In the genomic region with DNA sequence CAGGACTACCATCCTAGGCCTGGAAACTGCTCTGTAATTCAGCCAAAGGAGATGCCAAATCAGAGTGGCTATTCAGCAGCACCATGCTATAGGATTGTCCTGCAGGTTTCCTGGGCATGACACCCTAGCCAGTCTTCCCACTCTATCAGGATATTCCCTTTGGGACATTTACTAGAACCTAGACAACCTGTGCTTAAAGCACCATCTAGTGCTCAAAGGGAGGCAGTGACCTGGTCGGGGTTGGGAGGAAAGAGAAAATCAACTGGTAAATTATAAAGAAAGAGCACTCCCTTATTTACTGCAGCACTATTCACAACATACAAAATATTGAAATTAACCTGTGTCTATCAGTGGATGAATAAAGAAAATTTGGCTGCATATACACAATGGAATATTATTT, we compare ENCODE assay signal across 9 cellular contexts.
DNase-seq lines count a peak whose midpoint lies in the region; ATAC-seq, FAIRE-seq and TF ChIP-seq lines count a peak whose summit lies in the region.
"Had no signal": no experiment of that assay in that cellular context is flagged by ENCODE, and none has a peak within 500 bp of the region (broad histone marks: within the 10 kb centered on the region; RNA-seq: fewer than 3 reads in every experiment).

No MANE protein-coding gene starts in this region.

- POLR2A ChIA-PET in MCF 10A (lab: Yijun Ruan, JAX): no interaction called here

- FAIRE-seq in urothelium cell line (lab: Jason Lieb, UNC): no peak

- no peak overlapping the region for H3K27ac Mint-ChIP-seq in MCF 10A (ENCODE audit: low read depth, unreplicated experiment)
- H3K27ac Mint-ChIP-seq in stimulated activated effector memory CD8-positive, alpha-beta T cell treated with anti-CD3 and anti-CD28 coated beads, Interleukin-12 subunit alpha, Interleukin-12 subunit beta, amount 100 ng/mL, for 72 hours: no peak overlapping the region
- H3K27ac Mint-ChIP-seq: effector memory CD8-positive, alpha-beta T cell had no signal

- H3K9me3 ChIP-seq in breast epithelium (no peaks in the 10 kb centered on the region), Peyer's patch (no peaks in the 10 kb centered on the region)

- CTCF ChIA-PET in MCF 10A (lab: Yijun Ruan, JAX): interaction anchor here (0.7 to 0.9 kb wide), 6 partner anchors 14 to 443 kb away, joined by 3 to 6 read pairs (median 3); no protein-coding TSS in a partner anchor

- H3K4me1 Mint-ChIP-seq in MCF 10A (ENCODE audit: insufficient read depth, unreplicated experiment): no peaks in the 10 kb centered on the region
- H3K4me1 Mint-ChIP-seq in stimulated activated effector memory CD8-positive, alpha-beta T cell treated with anti-CD3 and anti-CD28 coated beads, Interleukin-12 subunit alpha, Interleukin-12 subunit beta, amount 100 ng/mL, for 72 hours: peaks cover 12% of the 10 kb centered on the region

- BruUV-seq in MCF 10A (replicated peaks; lab: Mats Ljungman, UMichigan): no TSS peak

- H3K4me1 ChIP-seq in breast epithelium (no peaks in the 10 kb centered on the region), Peyer's patch (no peaks in the 10 kb centered on the region)

- H3K36me3 Mint-ChIP-seq in MCF 10A (ENCODE audit: insufficient read depth, unreplicated experiment): no peaks in the 10 kb centered on the region
- H3K36me3 Mint-ChIP-seq in stimulated activated effector memory CD8-positive, alpha-beta T cell treated with anti-CD3 and anti-CD28 coated beads, Interleukin-12 subunit alpha, Interleukin-12 subunit beta, amount 100 ng/mL, for 72 hours: no peaks in the 10 kb centered on the region

- H3K4me3 ChIP-seq in breast epithelium (no peak overlapping the region), Peyer's patch (no peak overlapping the region), foreskin fibroblast (ENCODE audit: low read depth in 1 of 2, low read length in 2 of 2) (no peak overlapping the region)

- TF ChIP-seq POLR2A in breast epithelium (IDR thresholded peaks at IDR 0.05) (no peak), Peyer's patch (IDR thresholded peaks at IDR 0.05) (no peak)

- no peak for ATAC-seq in stimulated activated effector memory CD8-positive, alpha-beta T cell treated with anti-CD3 and anti-CD28 coated beads, Interleukin-12 subunit alpha, Interleukin-12 subunit beta, amount 100 ng/mL, for 72 hours
- ATAC-seq in GM19452 (IDR thresholded peaks at IDR 0.05; ENCODE audit: unreplicated experiment): no peak
- ATAC-seq: effector memory CD8-positive, alpha-beta T cell had no signal

- H3K27ac ChIP-seq in breast epithelium: no peak overlapping the region
- H3K27ac ChIP-seq in Peyer's patch: no peak overlapping the region

- no peak overlapping the region for H3K4me3 Mint-ChIP-seq in MCF 10A (ENCODE audit: unreplicated experiment)
- H3K4me3 Mint-ChIP-seq in stimulated activated effector memory CD8-positive, alpha-beta T cell treated with anti-CD3 and anti-CD28 coated beads, Interleukin-12 subunit alpha, Interleukin-12 subunit beta, amount 100 ng/mL, for 72 hours: no peak overlapping the region
- H3K4me3 Mint-ChIP-seq: effector memory CD8-positive, alpha-beta T cell had no signal

- TF ChIP-seq CTCF in MCF 10A (IDR thresholded peaks at IDR 0.05; ENCODE audit: unreplicated experiment): peak; percentile 57
- TF ChIP-seq CTCF in breast epithelium (IDR thresholded peaks at IDR 0.05): peak in 1 of 3 donors; percentile 38
- peak in 4 of 6 experiments; percentile 13 to 49 (median 45) for TF ChIP-seq CTCF in Peyer's patch (IDR thresholded peaks at IDR 0.05)
- TF ChIP-seq CTCF in foreskin fibroblast (IDR thresholded peaks at IDR 0.05; ENCODE audit: low read depth, low read length): peak; percentile 82

- peaks cover 51% of the 10 kb centered on the region for H3K27me3 Mint-ChIP-seq in MCF 10A (ENCODE audit: insufficient read depth, unreplicated experiment)

- peaks cover 4% of the 10 kb centered on the region for H3K9me3 Mint-ChIP-seq in MCF 10A (ENCODE audit: unreplicated experiment)
- no peaks in the 10 kb centered on the region for H3K9me3 Mint-ChIP-seq in stimulated activated effector memory CD8-positive, alpha-beta T cell treated with anti-CD3 and anti-CD28 coated beads, Interleukin-12 subunit alpha, Interleukin-12 subunit beta, amount 100 ng/mL, for 72 hours
- H3K9me3 Mint-ChIP-seq: effector memory CD8-positive, alpha-beta T cell had no signal

- H3K36me3 ChIP-seq in breast epithelium (no peaks in the 10 kb centered on the region), Peyer's patch (no peaks in the 10 kb centered on the region)

- no peaks in the 10 kb centered on the region for H3K27me3 ChIP-seq in breast epithelium
- H3K27me3 ChIP-seq in Peyer's patch: no peaks in the 10 kb centered on the region

- peak; percentile 67 for DNase-seq in MCF 10A (ENCODE audit: unreplicated experiment)
- no peak for DNase-seq in breast epithelium (ENCODE audit: low spot score in 2 of 2)
- DNase-seq in Peyer's patch: no peak
- DNase-seq in foreskin fibroblast: peak; percentile 53 to 81
- DNase-seq in urothelium cell line (ENCODE audit: low spot score): peak; percentile 61
- no peak for DNase-seq in activated effector memory CD4-positive, alpha-beta T cell treated with anti-CD3 and anti-CD28 coated beads, Interleukin-2, amount 50 U/mL, for 16 hours
- DNase-seq in stimulated activated effector memory CD8-positive, alpha-beta T cell treated with anti-CD3 and anti-CD28 coated beads, Interleukin-12 subunit alpha, Interleukin-12 subunit beta, amount 100 ng/mL, for 72 hours (ENCODE audit: low spot score in 2 of 2): no peak
- DNase-seq: effector memory CD8-positive, alpha-beta T cell had no signal

- intact Hi-C loops in MCF 10A (cut with micrococcal nuclease): loop anchor here (1.0 to 2.0 kb wide), 4 partner anchors 61 to 723 kb away; no protein-coding TSS in a partner anchor
- intact Hi-C loops in breast epithelium (cut with DNase I; ENCODE audit: low total_unique reads): no loop called here

Comparison
In these comparisons a context has a peak if more than half of its experiments do, and no peak if none do; other contexts are left out.
1. DNase-seq: peak in MCF 10A (single experiment), foreskin fibroblast (2 of 2) and urothelium cell line (single experiment); none in breast epithelium (0 of 2), Peyer's patch (0 of 3), activated effector memory CD4-positive, alpha-beta T cell treated with anti-CD3 and anti-CD28 coated beads, Interleukin-2, amount 50 U/mL, for 16 hours (single experiment) and stimulated activated effector memory CD8-positive, alpha-beta T cell treated with anti-CD3 and anti-CD28 coated beads, Interleukin-12 subunit alpha, Interleukin-12 subunit beta, amount 100 ng/mL, for 72 hours (0 of 2).